Comparison of ENCODE assay signal across 1 cellular context in genomic region chr12:53198470-53199110, GRCh38.
TF ChIP-seq lines count a peak whose summit lies in the region.

No MANE protein-coding gene starts in this region.

TF ChIP-seq in IMR-90, 13 proteins besides CTCF, POLR2A, EP300 and RAD21:
- TF ChIP-seq CHD1 (IDR thresholded peaks at IDR 0.05; ENCODE audit: low read depth, low read length): no peak
- TF ChIP-seq BHLHE40 (IDR thresholded peaks at IDR 0.05; ENCODE audit: low read depth, low read length): no peak
- no peak for TF ChIP-seq CEBPB (IDR thresholded peaks at IDR 0.05; ENCODE audit: low read depth, low read length)
- TF ChIP-seq NFE2L2 (IDR thresholded peaks at IDR 0.05; ENCODE audit: low read depth, low read length): no peak
- TF ChIP-seq SMC3 (IDR thresholded peaks at IDR 0.05; ENCODE audit: low read depth, low read length): no peak
- no peak for TF ChIP-seq RFX5 (IDR thresholded peaks at IDR 0.05; ENCODE audit: low read depth, low read length)
- no peak for TF ChIP-seq RCOR1 (IDR thresholded peaks at IDR 0.05; ENCODE audit: insufficient replicate concordance, low read length)
